1 cellular context compared by ENCODE assay signal in genomic region chr11:33257160-33257896, GRCh38.
A peak's percentile ranks its signal among the peaks of the same experiment; 100 is the strongest.
TF ChIP-seq lines count a peak whose summit lies in the region.

Gene HIPK3 (plus strand): TSS chr11:33257381.

TF ChIP-seq in K562, 482 proteins besides CTCF, POLR2A, EP300 and RAD21 (continued from another document and continues in another):
- TF ChIP-seq, protein P1, sequence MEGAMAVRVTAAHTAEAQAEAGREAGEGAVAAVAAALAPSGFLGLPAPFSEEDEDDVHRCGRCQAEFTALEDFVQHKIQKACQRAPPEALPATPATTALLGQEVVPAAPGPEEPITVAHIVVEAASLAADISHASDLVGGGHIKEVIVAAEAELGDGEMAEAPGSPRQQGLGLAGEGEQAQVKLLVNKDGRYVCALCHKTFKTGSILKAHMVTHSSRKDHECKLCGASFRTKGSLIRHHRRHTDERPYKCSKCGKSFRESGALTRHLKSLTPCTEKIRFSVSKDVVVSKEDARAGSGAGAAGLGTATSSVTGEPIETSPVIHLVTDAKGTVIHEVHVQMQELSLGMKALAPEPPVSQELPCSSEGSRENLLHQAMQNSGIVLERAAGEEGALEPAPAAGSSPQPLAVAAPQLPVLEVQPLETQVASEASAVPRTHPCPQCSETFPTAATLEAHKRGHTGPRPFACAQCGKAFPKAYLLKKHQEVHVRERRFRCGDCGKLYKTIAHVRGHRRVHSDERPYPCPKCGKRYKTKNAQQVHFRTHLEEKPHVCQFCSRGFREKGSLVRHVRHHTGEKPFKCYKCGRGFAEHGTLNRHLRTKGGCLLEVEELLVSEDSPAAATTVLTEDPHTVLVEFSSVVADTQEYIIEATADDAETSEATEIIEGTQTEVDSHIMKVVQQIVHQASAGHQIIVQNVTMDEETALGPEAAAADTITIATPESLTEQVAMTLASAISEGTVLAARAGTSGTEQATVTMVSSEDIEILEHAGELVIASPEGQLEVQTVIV (CRISPR knock-in tag; IDR thresholded peaks at IDR 0.05; ENCODE audit: borderline replicate concordance) = no peak
- TF ChIP-seq, protein P2, sequence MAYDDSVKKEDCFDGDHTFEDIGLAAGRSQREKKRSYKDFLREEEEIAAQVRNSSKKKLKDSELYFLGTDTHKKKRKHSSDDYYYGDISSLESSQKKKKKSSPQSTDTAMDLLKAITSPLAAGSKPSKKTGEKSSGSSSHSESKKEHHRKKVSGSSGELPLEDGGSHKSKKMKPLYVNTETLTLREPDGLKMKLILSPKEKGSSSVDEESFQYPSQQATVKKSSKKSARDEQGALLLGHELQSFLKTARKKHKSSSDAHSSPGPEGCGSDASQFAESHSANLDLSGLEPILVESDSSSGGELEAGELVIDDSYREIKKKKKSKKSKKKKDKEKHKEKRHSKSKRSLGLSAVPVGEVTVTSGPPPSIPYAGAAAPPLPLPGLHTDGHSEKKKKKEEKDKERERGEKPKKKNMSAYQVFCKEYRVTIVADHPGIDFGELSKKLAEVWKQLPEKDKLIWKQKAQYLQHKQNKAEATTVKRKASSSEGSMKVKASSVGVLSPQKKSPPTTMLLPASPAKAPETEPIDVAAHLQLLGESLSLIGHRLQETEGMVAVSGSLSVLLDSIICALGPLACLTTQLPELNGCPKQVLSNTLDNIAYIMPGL (CRISPR knock-in tag; IDR thresholded peaks at IDR 0.05) = peak; percentile 73
- peak; percentile 76; the same call in 1 of the 2 replicates for TF ChIP-seq CTBP1 (IDR thresholded peaks at IDR 0.05; ENCODE audit: borderline replicate concordance)
- no peak for TF ChIP-seq PRDM10 (IDR thresholded peaks at IDR 0.05; ENCODE audit: partially characterized antibody)
- TF ChIP-seq RB1 (IDR thresholded peaks at IDR 0.05; ENCODE audit: low read depth) = peak; percentile 85
- 0 out of 2 replicates have a peak, but pooled peaks have one; percentile 53 for TF ChIP-seq FOXK1 (CRISPR knock-in tag; IDR thresholded peaks at IDR 0.05; ENCODE audit: borderline replicate concordance)
- TF ChIP-seq HEY1 (CRISPR knock-in tag; IDR thresholded peaks at IDR 0.05; ENCODE audit: borderline replicate concordance) = no peak
- TF ChIP-seq DNMT1 (IDR thresholded peaks at IDR 0.05) = no peak
- TF ChIP-seq, protein P3, sequence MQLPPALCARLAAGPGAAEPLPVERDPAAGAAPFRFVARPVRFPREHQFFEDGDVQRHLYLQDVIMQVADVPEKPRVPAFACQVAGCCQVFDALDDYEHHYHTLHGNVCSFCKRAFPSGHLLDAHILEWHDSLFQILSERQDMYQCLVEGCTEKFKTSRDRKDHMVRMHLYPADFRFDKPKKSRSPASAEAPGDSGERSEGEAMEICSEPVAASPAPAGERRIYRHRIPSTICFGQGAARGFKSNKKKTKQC (CRISPR knock-in tag; IDR thresholded peaks at IDR 0.05) = 0 out of 2 replicates have a peak, but pooled peaks have one; percentile 76
- TF ChIP-seq TFE3 (CRISPR knock-in tag; IDR thresholded peaks at IDR 0.05) = no peak
- no peak for TF ChIP-seq CBFA2T2 (conservative IDR thresholded peaks at IDR 0.05)
- TF ChIP-seq EGR1 (conservative IDR thresholded peaks at IDR 0.05) = 0 out of 2 replicates have a peak, but pooled peaks have one; percentile 8
- peak; percentile 27 to 35; a peak in 3 of 4 replicates for TF ChIP-seq MAZ (CRISPR knock-in tag; conservative IDR thresholded peaks at IDR 0.05 in 1 of 2, IDR thresholded peaks at IDR 0.05 in 1 of 2)
- no peak for TF ChIP-seq CHD4 (IDR thresholded peaks at IDR 0.05; ENCODE audit: insufficient read depth, insufficient replicate concordance, low read depth, low read length, poor library complexity, severe bottlenecking)
- no peak for TF ChIP-seq RBBP5 (IDR thresholded peaks at IDR 0.05; ENCODE audit: borderline replicate concordance, insufficient read depth, low read length, poor library complexity, severe bottlenecking)
- no peak for TF ChIP-seq ZNF449 (CRISPR knock-in tag; IDR thresholded peaks at IDR 0.05)
- 0 out of 4 replicates have a peak, but pooled peaks of 1 of the 2 experiments have one; percentile 26 for TF ChIP-seq NRF1 (conservative IDR thresholded peaks at IDR 0.05 in 1 of 2, IDR thresholded peaks at IDR 0.05 in 1 of 2)
- 0 out of 2 replicates have a peak, but pooled peaks have one; percentile 23 for TF ChIP-seq ZNF324 (CRISPR knock-in tag; IDR thresholded peaks at IDR 0.05)
- TF ChIP-seq ZNF133 (CRISPR knock-in tag; IDR thresholded peaks at IDR 0.05) = no peak
- TF ChIP-seq PCBP2 (IDR thresholded peaks at IDR 0.05; ENCODE audit: low read depth, low read length, poor library complexity, severe bottlenecking) = no peak
- no peak for TF ChIP-seq TFAM (CRISPR knock-in tag; conservative IDR thresholded peaks at IDR 0.05)
- no peak for TF ChIP-seq IRF2 (CRISPR knock-in tag; IDR thresholded peaks at IDR 0.05)
- no peak for TF ChIP-seq ZNF395 (CRISPR knock-in tag; IDR thresholded peaks at IDR 0.05)
- TF ChIP-seq GABPB1 (CRISPR knock-in tag; IDR thresholded peaks at IDR 0.05) = 0 out of 2 replicates have a peak, but pooled peaks have one; percentile 13
- TF ChIP-seq NONO (IDR thresholded peaks at IDR 0.05; ENCODE audit: low read depth in 2 of 2, low read length in 1 of 2) = peak in 1 of 2 experiments; percentile 93; a peak in 2 of 4 replicates
- TF ChIP-seq, protein P4, sequence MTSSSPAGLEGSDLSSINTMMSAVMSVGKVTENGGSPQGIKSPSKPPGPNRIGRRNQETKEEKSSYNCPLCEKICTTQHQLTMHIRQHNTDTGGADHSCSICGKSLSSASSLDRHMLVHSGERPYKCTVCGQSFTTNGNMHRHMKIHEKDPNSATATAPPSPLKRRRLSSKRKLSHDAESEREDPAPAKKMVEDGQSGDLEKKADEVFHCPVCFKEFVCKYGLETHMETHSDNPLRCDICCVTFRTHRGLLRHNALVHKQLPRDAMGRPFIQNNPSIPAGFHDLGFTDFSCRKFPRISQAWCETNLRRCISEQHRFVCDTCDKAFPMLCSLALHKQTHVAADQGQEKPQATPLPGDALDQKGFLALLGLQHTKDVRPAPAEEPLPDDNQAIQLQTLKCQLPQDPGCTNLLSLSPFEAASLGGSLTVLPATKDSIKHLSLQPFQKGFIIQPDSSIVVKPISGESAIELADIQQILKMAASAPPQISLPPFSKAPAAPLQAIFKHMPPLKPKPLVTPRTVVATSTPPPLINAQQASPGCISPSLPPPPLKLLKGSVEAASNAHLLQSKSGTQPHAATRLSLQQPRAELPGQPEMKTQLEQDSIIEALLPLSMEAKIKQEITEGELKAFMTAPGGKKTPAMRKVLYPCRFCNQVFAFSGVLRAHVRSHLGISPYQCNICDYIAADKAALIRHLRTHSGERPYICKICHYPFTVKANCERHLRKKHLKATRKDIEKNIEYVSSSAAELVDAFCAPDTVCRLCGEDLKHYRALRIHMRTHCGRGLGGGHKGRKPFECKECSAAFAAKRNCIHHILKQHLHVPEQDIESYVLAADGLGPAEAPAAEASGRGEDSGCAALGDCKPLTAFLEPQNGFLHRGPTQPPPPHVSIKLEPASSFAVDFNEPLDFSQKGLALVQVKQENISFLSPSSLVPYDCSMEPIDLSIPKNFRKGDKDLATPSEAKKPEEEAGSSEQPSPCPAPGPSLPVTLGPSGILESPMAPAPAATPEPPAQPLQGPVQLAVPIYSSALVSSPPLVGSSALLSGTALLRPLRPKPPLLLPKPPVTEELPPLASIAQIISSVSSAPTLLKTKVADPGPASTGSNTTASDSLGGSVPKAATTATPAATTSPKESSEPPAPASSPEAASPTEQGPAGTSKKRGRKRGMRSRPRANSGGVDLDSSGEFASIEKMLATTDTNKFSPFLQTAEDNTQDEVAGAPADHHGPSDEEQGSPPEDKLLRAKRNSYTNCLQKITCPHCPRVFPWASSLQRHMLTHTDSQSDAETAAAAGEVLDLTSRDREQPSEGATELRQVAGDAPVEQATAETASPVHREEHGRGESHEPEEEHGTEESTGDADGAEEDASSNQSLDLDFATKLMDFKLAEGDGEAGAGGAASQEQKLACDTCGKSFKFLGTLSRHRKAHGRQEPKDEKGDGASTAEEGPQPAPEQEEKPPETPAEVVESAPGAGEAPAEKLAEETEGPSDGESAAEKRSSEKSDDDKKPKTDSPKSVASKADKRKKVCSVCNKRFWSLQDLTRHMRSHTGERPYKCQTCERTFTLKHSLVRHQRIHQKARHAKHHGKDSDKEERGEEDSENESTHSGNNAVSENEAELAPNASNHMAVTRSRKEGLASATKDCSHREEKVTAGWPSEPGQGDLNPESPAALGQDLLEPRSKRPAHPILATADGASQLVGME (CRISPR knock-in tag; IDR thresholded peaks at IDR 0.05) = no peak
- TF ChIP-seq HCFC1 (IDR thresholded peaks at IDR 0.05; ENCODE audit: low read depth, low read length) = peak; percentile 31
- no peak for TF ChIP-seq ZEB2 (IDR thresholded peaks at IDR 0.05)
- TF ChIP-seq XRCC5 (IDR thresholded peaks at IDR 0.05; ENCODE audit: low read depth, low read length) = peak; percentile 21; the same call in 1 of the 2 replicates
- TF ChIP-seq FOXM1 (IDR thresholded peaks at IDR 0.05; ENCODE audit: low read depth) = no peak
- no peak for TF ChIP-seq FOXM1 (CRISPR knock-in tag; IDR thresholded peaks at IDR 0.05; ENCODE audit: low read depth)
- peak; percentile 39; the same call in 1 of the 2 replicates for TF ChIP-seq POLR2AphosphoS5 (IDR thresholded peaks at IDR 0.05; ENCODE audit: control insufficient read depth, insufficient read depth, low read depth, low read length)
- TF ChIP-seq, protein P5, sequence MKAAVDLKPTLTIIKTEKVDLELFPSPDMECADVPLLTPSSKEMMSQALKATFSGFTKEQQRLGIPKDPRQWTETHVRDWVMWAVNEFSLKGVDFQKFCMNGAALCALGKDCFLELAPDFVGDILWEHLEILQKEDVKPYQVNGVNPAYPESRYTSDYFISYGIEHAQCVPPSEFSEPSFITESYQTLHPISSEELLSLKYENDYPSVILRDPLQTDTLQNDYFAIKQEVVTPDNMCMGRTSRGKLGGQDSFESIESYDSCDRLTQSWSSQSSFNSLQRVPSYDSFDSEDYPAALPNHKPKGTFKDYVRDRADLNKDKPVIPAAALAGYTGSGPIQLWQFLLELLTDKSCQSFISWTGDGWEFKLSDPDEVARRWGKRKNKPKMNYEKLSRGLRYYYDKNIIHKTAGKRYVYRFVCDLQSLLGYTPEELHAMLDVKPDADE (conservative IDR thresholded peaks at IDR 0.05; ENCODE audit: control insufficient read depth, low read depth, low read length) = peak; percentile 37; the same call in 1 of the 2 replicates
- peak; percentile 85 for TF ChIP-seq PHF8 (IDR thresholded peaks at IDR 0.05; ENCODE audit: borderline replicate concordance, low read length)
- TF ChIP-seq GATAD2B (IDR thresholded peaks at IDR 0.05; ENCODE audit: borderline replicate concordance) = peak; percentile 94
- no peak for TF ChIP-seq ZNF274 (IDR thresholded peaks at IDR 0.05; ENCODE audit: borderline replicate concordance, low read depth, low read length)
